18 cellular contexts compared by ENCODE assay signal in the genomic region with DNA sequence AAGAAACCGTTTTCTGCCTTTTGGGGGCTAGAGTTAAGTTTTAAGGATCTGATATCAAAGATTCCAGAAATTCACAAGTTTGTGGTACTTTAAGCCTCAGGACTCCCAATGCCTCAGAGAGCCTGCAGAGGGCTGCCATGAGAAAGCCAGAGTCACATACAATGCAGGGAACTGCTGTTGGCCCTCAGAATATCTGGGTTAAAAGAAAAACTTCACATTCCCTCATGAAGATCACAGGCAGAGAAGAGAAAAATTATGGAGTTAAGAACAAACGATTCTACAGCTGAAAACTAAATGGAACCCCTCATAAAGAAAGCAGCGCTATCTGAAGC. TPM values are rescaled to one million over a fixed set of nuclear protein-coding genes. Genes with fewer than 3 reads are reported as not detected.
DNase-seq lines count a peak whose midpoint lies in the region; ATAC-seq and TF ChIP-seq lines count a peak whose summit lies in the region.
"Had no signal": no experiment of that assay in that cellular context is flagged by ENCODE, and none has a peak within 500 bp of the region (broad histone marks: within the 10 kb centered on the region; RNA-seq: fewer than 3 reads in every experiment).

No MANE protein-coding gene starts in this region.

- H3K36me3 Mint-ChIP-seq in nephron (ENCODE audit: low read depth) (peaks cover 8% of the 10 kb centered on the region), immature natural killer cell (peaks cover 0 to 7% (median 4%) of the 10 kb centered on the region in 3 donors)

- no peak overlapping the region for H2AFZ ChIP-seq in fibroblast of lung (ENCODE audit: low read length)
- H2AFZ ChIP-seq: parathyroid adenoma had no signal

- H3K4me1 ChIP-seq in BE2C: peaks cover 14% of the 10 kb centered on the region
- H3K4me1 ChIP-seq in fibroblast of lung (ENCODE audit: control insufficient read depth, extremely low read depth, insufficient read depth, low read length): no peaks in the 10 kb centered on the region
- H3K4me1 ChIP-seq: left lung, parathyroid adenoma had no signal

- H3K4me1 Mint-ChIP-seq in nephron (peaks cover 8% of the 10 kb centered on the region), immature natural killer cell (peaks cover 28 to 33% of the 10 kb centered on the region in 2 donors)

- peak; percentile 56; the same call in 1 of the 3 replicates for ATAC-seq in SK-N-SH treated with all-trans-retinoic acid at 6 μM for 48 hours
- ATAC-seq: left lung had no signal

- H3K27me3 Mint-ChIP-seq in nephron (ENCODE audit: low read depth) (peaks cover 7% of the 10 kb centered on the region), immature natural killer cell (ENCODE audit: low read depth in 3 of 3) (peaks cover 7 to 14% (median 10%) of the 10 kb centered on the region in 3 donors)
- H3K27me3 Mint-ChIP-seq: CD4-positive, alpha-beta T cell had no signal

- H3K27ac Mint-ChIP-seq in nephron: no peak overlapping the region
- H3K27ac Mint-ChIP-seq in immature natural killer cell: peak overlapping the region in 2 of 6 donors; percentile 37 to 54
- H3K27ac Mint-ChIP-seq: CD4-positive, alpha-beta T cell had no signal

- no peaks in the 10 kb centered on the region for H3K27me3 ChIP-seq in BE2C
- no peaks in the 10 kb centered on the region for H3K27me3 ChIP-seq in fibroblast of lung (ENCODE audit: control insufficient read depth, insufficient read depth, low read length)
- H3K27me3 ChIP-seq: left lung had no signal

- DNase-seq in BE2C: no peak
- DNase-seq in fibroblast of lung (ENCODE audit: low read depth in 2 of 2): peak in 1 of 2 donors; percentile 43
- no peak for DNase-seq in LoVo (ENCODE audit: low spot score)
- DNase-seq in immature natural killer cell: no peak
- DNase-seq in NCI-H1417 treated with DMSO at 0.1 percent for 48 hours (lab: John Stamatoyannopoulos, UW): no peak
- no peak for DNase-seq in SIG-M5 treated with dmso at 0.1 percent for 504 hours (lab: John Stamatoyannopoulos, UW; ENCODE audit: unreplicated experiment)
- DNase-seq: activated effector memory CD4-positive, alpha-beta T cell treated with Interleukin-2 at 50 U/mL for 16 hours; CD4-positive, alpha-beta T cell; foreskin melanocyte; left lung; NCI-H1417; NCI-H524 treated with DMSO at 0.1 percent for 48 hours; stimulated activated naive CD4-positive, alpha-beta T cell had no signal

- no peak overlapping the region for H3K4me3 ChIP-seq in BE2C (ENCODE audit: low read depth, low read length)
- H3K4me3 ChIP-seq in fibroblast of lung (replicated peaks in 1 of 4; ENCODE audit: control extremely low read depth in 1 of 4, insufficient read depth in 1 of 4, low read depth in 3 of 4, low read length in 4 of 4): no peak overlapping the region
- H3K4me3 ChIP-seq: left lung, SK-N-MC had no signal

- no peak overlapping the region for H3K4me2 ChIP-seq in fibroblast of lung (ENCODE audit: extremely low read depth, insufficient read depth, low read length)

- H3K4me3 Mint-ChIP-seq in nephron (no peak overlapping the region), immature natural killer cell (no peak overlapping the region)
- H3K4me3 Mint-ChIP-seq: CD4-positive, alpha-beta T cell had no signal

- TF ChIP-seq CTCF in BE2C (IDR thresholded peaks at IDR 0.05; ENCODE audit: low read depth, low read length) (peak; percentile 54), fibroblast of lung (conservative IDR thresholded peaks at IDR 0.05 in 1 of 2, IDR thresholded peaks at IDR 0.05 in 1 of 2; ENCODE audit: low read depth in 1 of 2, low read length in 2 of 2) (peak; percentile 53 to 60), nephron (IDR thresholded peaks at IDR 0.05; ENCODE audit: unreplicated experiment in 3 of 3) (peak; percentile 32 to 41 (median 33))

- H3K36me3 ChIP-seq in BE2C (no peaks in the 10 kb centered on the region), fibroblast of lung (ENCODE audit: control insufficient read depth, insufficient read depth, low read length) (no peaks in the 10 kb centered on the region)
- H3K36me3 ChIP-seq: left lung had no signal

- no peaks in the 10 kb centered on the region for H3K79me2 ChIP-seq in fibroblast of lung (ENCODE audit: control insufficient read depth, insufficient read depth, low read length)

- peaks cover 4% of the 10 kb centered on the region for H3K9me3 Mint-ChIP-seq in nephron
- no peaks in the 10 kb centered on the region for H3K9me3 Mint-ChIP-seq in immature natural killer cell
- H3K9me3 Mint-ChIP-seq: CD4-positive, alpha-beta T cell had no signal

- H3K9ac ChIP-seq in fibroblast of lung (ENCODE audit: insufficient read depth, low read length): no peak overlapping the region
- H3K9ac ChIP-seq: parathyroid adenoma had no signal

- H4K20me1 ChIP-seq in fibroblast of lung (ENCODE audit: control insufficient read depth, extremely low read depth, insufficient read depth, low read length): no peaks in the 10 kb centered on the region

- H3K27ac ChIP-seq in fibroblast of lung (ENCODE audit: insufficient read depth, low read length): no peak overlapping the region
- H3K27ac ChIP-seq: HL-60, left lung, parathyroid adenoma, SK-N-MC had no signal

- H3K9me3 ChIP-seq in BE2C: no peaks in the 10 kb centered on the region
- H3K9me3 ChIP-seq in fibroblast of lung (ENCODE audit: control insufficient read depth, insufficient read depth, low read depth, low read length): no peaks in the 10 kb centered on the region
- H3K9me3 ChIP-seq: left lung had no signal

TF ChIP-seq in SK-N-SH treated with all-trans-retinoic acid at 6 μM for 48 hours, 23 proteins besides CTCF, POLR2A, EP300 and RAD21:
- TF ChIP-seq ARNTL (CRISPR knock-in tag; IDR thresholded peaks at IDR 0.05; ENCODE audit: borderline replicate concordance, low read depth) (no peak), OSR1 (CRISPR knock-in tag; IDR thresholded peaks at IDR 0.05) (no peak), ZNF70 (CRISPR knock-in tag; IDR thresholded peaks at IDR 0.05) (no peak), RARB (CRISPR knock-in tag; IDR thresholded peaks at IDR 0.05) (no peak), ESRRG (CRISPR knock-in tag; IDR thresholded peaks at IDR 0.05) (no peak), TCF4 (CRISPR knock-in tag; IDR thresholded peaks at IDR 0.05; ENCODE audit: borderline replicate concordance) (no peak), ZFP30 (CRISPR knock-in tag; IDR thresholded peaks at IDR 0.05) (no peak), ZNF8 (CRISPR knock-in tag; IDR thresholded peaks at IDR 0.05) (no peak), CSDC2 (CRISPR knock-in tag; IDR thresholded peaks at IDR 0.05) (no peak)
- TF ChIP-seq, protein P1, sequence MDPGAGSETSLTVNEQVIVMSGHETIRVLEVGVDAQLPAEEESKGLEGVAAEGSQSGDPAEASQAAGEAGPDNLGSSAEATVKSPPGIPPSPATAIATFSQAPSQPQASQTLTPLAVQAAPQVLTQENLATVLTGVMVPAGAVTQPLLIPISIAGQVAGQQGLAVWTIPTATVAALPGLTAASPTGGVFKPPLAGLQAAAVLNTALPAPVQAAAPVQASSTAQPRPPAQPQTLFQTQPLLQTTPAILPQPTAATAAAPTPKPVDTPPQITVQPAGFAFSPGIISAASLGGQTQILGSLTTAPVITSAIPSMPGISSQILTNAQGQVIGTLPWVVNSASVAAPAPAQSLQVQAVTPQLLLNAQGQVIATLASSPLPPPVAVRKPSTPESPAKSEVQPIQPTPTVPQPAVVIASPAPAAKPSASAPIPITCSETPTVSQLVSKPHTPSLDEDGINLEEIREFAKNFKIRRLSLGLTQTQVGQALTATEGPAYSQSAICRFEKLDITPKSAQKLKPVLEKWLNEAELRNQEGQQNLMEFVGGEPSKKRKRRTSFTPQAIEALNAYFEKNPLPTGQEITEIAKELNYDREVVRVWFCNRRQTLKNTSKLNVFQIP (CRISPR knock-in tag; IDR thresholded peaks at IDR 0.05; ENCODE audit: borderline replicate concordance, low read depth): no peak
TF ChIP-seq in SK-N-SH treated with all-trans-retinoic acid at 6 μM for 48 hours: peak in this region for 0.

RNA-seq across cellular contexts. Expression of gene HDAC4, which starts 39.5 kb away (rescaled TPM):
- polyA plus RNA-seq in BE2C (2012; ENCODE audit: insufficient read depth, insufficient read length, low read depth): 9.3 TPM
- 12.1 and 19.8 TPM in 2 replicates for total RNA-seq in fibroblast of lung
- 7.4 and 8.2 TPM in 2 replicates for polyA plus RNA-seq in fibroblast of lung
- polyA plus RNA-seq in fibroblast of lung (2012): 3.2 and 6.3 TPM in 2 replicates
- polyA minus RNA-seq in fibroblast of lung (ENCODE audit: low replicate concordance): 4.8 and 7.0 TPM in 2 replicates
- 1 to 10 TPM; 1.9 to 8.1 (median 5.1) TPM for polyA plus RNA-seq in immature natural killer cell
